ENCODE assay signal across 13 cellular contexts in the genomic region with DNA sequence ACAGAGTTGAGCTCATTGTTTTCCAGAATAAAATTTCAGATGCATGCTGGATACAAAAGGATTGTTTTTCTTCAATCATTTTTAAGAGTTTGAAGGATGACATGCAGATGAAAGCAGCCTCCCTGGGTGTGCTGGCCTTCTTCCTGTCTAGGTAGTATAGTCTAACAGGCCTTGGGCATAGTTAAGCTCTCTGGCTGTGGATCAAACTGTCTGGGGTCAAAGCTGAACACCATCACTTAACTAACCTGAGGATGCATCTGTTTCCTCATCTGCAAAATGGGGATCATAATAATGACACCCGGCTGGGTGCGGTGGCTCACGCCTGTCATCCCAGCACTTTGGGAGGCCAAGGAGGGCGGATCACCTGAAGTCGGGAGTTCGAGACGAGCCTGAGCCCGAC. TPM values are rescaled to one million over a fixed set of nuclear protein-coding genes. Genes with fewer than 3 reads are reported as not detected.
DNase-seq lines count a peak whose midpoint lies in the region; ATAC-seq and TF ChIP-seq lines count a peak whose summit lies in the region.
"Had no signal": no experiment of that assay in that cellular context is flagged by ENCODE, and none has a peak within 500 bp of the region (broad histone marks: within the 10 kb centered on the region; RNA-seq: fewer than 3 reads in every experiment).

No MANE protein-coding gene starts in this region.

- RAD21 ChIA-PET in HCT116 (lab: Charles Lee; ENCODE audit: low non-redundant PET in 1 of 2, low total read pairs in 2 of 2, uncharacterized antibody in 2 of 2, unreplicated experiment in 2 of 2): no interaction called here

- peaks cover 8 to 16% of the 10 kb centered on the region in 2 experiments; a peak in 3 of 4 replicates for H3K4me1 ChIP-seq in HCT116 (ENCODE audit: control insufficient read depth in 1 of 2, insufficient read depth in 2 of 2, low read length in 2 of 2)
- H3K4me1 ChIP-seq in breast epithelium: peaks cover 10 to 15% of the 10 kb centered on the region in 2 donors
- peaks cover 13% of the 10 kb centered on the region for H3K4me1 ChIP-seq in ovary (ENCODE audit: insufficient read depth)
- peaks cover 0 to 22% of the 10 kb centered on the region in 2 donors for H3K4me1 ChIP-seq in ascending aorta

- TF ChIP-seq POLR2A in HCT116 (IDR thresholded peaks at IDR 0.05; ENCODE audit: borderline replicate concordance, extremely low read depth, insufficient read depth, insufficient read length) (no peak), breast epithelium (IDR thresholded peaks at IDR 0.05) (no peak), ovary (IDR thresholded peaks at IDR 0.05) (no peak)

- H3K79me2 ChIP-seq in HCT116 (ENCODE audit: insufficient read depth, low read length): no peaks in the 10 kb centered on the region

- H3K9me2 ChIP-seq in HCT116 (ENCODE audit: insufficient read depth): no peaks in the 10 kb centered on the region

- ATAC-seq in HCT116: no peak
- ATAC-seq: Panc1 had no signal

- TF ChIP-seq RAD21 in HCT116 (IDR thresholded peaks at IDR 0.05; ENCODE audit: low read depth): no peak

- CTCF ChIA-PET in HCT116 (lab: Charles Lee): interaction anchor here (1.1 to 1.9 kb wide), 2 partner anchors 9 kb away, joined by 3 to 11 read pairs; a partner anchor contains a TSS

- H3K4me3 ChIP-seq in HCT116 (replicated peaks in 1 of 2; ENCODE audit: low read depth in 1 of 2, low read length in 2 of 2) (no peak overlapping the region), breast epithelium (no peak overlapping the region), ovary (no peak overlapping the region), ascending aorta (no peak overlapping the region)
- H3K4me3 ChIP-seq: BLaER1 had no signal

- H3K36me3 ChIP-seq in HCT116 (ENCODE audit: control insufficient read depth in 1 of 2, insufficient read depth in 2 of 2, low read length in 2 of 2) (no peaks in the 10 kb centered on the region), breast epithelium (no peaks in the 10 kb centered on the region), ovary (no peaks in the 10 kb centered on the region), ascending aorta (no peaks in the 10 kb centered on the region)
- H3K36me3 ChIP-seq: BLaER1 had no signal

- no peak overlapping the region for H2AFZ ChIP-seq in HCT116 (ENCODE audit: low read depth, low read length, poor library complexity, severe bottlenecking)

- no peak for DNase-seq in HCT116 (ENCODE audit: low read depth, low spot score)
- no peak for DNase-seq in breast epithelium (ENCODE audit: low spot score in 2 of 2)
- DNase-seq in ovary: no peak
- no peak for DNase-seq in ecto neural progenitor cell (ENCODE audit: low spot score)
- DNase-seq in ascending aorta (ENCODE audit: low spot score in 2 of 2): no peak
- DNase-seq in LoVo (ENCODE audit: low spot score): no peak
- DNase-seq: NCI-H2171 had no signal

- TF ChIP-seq CTCF in HCT116 (IDR thresholded peaks at IDR 0.05 in 2 of 3, conservative IDR thresholded peaks at IDR 0.05 in 1 of 3; ENCODE audit: borderline replicate concordance in 1 of 3, insufficient read depth in 1 of 3, low read depth in 2 of 3, low read length in 2 of 3) (no peak), breast epithelium (IDR thresholded peaks at IDR 0.05) (no peak), ovary (IDR thresholded peaks at IDR 0.05) (no peak), ascending aorta (IDR thresholded peaks at IDR 0.05) (no peak)

- no peak overlapping the region for H3K9ac ChIP-seq in HCT116 (ENCODE audit: low read length)
- H3K9ac ChIP-seq: BLaER1 had no signal

- intact Hi-C loops in HCT116 (cut with micrococcal nuclease) (no loop called here), breast epithelium (cut with DNase I; ENCODE audit: low total_unique reads) (no loop called here), ovary (cut with DNase I) (no loop called here), ascending aorta (cut with DNase I) (no loop called here)

- H3K9me3 ChIP-seq in HCT116 (ENCODE audit: control insufficient read depth in 1 of 2, insufficient read depth in 1 of 2, low read depth in 1 of 2, low read length in 2 of 2): no peaks in the 10 kb centered on the region
- no peaks in the 10 kb centered on the region for H3K9me3 ChIP-seq in breast epithelium
- no peaks in the 10 kb centered on the region for H3K9me3 ChIP-seq in ovary
- H3K9me3 ChIP-seq in ascending aorta: no peaks in the 10 kb centered on the region
- H3K9me3 ChIP-seq: BLaER1 had no signal

- 82 to 92% (median 86%) methylated on average over 8 of the region's 8 CpGs for WGBS in ovary, 3 donors

- BruUV-seq in HCT116 (replicated peaks; lab: Mats Ljungman, UMichigan): no TSS peak

- H3K27me3 ChIP-seq in HCT116 (ENCODE audit: insufficient read depth, low read length) (no peaks in the 10 kb centered on the region), breast epithelium (no peaks in the 10 kb centered on the region), ovary (no peaks in the 10 kb centered on the region), ascending aorta (no peaks in the 10 kb centered on the region)
- H3K27me3 ChIP-seq: BLaER1 had no signal

- H3K27ac ChIP-seq in HCT116 (ENCODE audit: low read depth, low read length) (no peak overlapping the region), breast epithelium (peak overlapping the region; percentile 86 to 89), ovary (peak overlapping the region; percentile 18 to 39), ascending aorta (peak overlapping the region in 1 of 2 donors; percentile 53)
- H3K27ac ChIP-seq: BLaER1 had no signal

- no peaks in the 10 kb centered on the region for H4K20me1 ChIP-seq in HCT116 (ENCODE audit: insufficient read depth)
- H4K20me1 ChIP-seq: BLaER1 had no signal

- POLR2A ChIA-PET in HCT116 (lab: Charles Lee): interaction anchor here (0.9 to 2.0 kb wide), 2 partner anchors 9 to 64 kb away, joined by 5 to 12 read pairs; a partner anchor contains a TSS

- TF ChIP-seq EP300 in ovary (IDR thresholded peaks at IDR 0.05): no peak

- H3K4me2 ChIP-seq in HCT116 (ENCODE audit: low read length): peak overlapping the region; percentile 28

TF ChIP-seq in HCT116, 20 proteins besides CTCF, POLR2A, EP300 and RAD21:
- TF ChIP-seq JUND (IDR thresholded peaks at IDR 0.05) (no peak), ELF1 (IDR thresholded peaks at IDR 0.05; ENCODE audit: borderline replicate concordance, low read depth) (no peak), EZH2phosphoT487 (IDR thresholded peaks at IDR 0.05; ENCODE audit: borderline replicate concordance) (no peak), EGR1 (IDR thresholded peaks at IDR 0.05; ENCODE audit: low read depth) (no peak), SIN3A (IDR thresholded peaks at IDR 0.05; ENCODE audit: low read depth) (no peak)
TF ChIP-seq in HCT116: peak in this region for 0.

RNA-seq across cellular contexts. Expression of a gene that starts 6.0 kb away (rescaled TPM):
- not detected for total RNA-seq in HCT116 (2021; ENCODE audit: unreplicated experiment)
- 0.16 and 0.17 TPM in 2 replicates for polyA plus RNA-seq in HCT116 (2012)
- total RNA-seq in breast epithelium: 10 to 100 TPM in 2 of 3 donors, 1 to 10 TPM in 1; 9.4 to 39.0 (median 24.2) TPM
- 10 to 100 TPM in 5 of 7 donors, 1 to 10 TPM in 2; 6.4 to 29.3 (median 10.6) TPM for total RNA-seq in ovary
- 10 to 100 TPM; 11.5 to 25.5 TPM for polyA plus RNA-seq in ovary
- 120 TPM for total RNA-seq in ascending aorta

RNA-seq across cellular contexts. Expression of a gene that starts 9.4 kb away (rescaled TPM):
- total RNA-seq in HCT116 (2021; ENCODE audit: unreplicated experiment) (7.6 TPM), breast epithelium (10 to 100 TPM in 1 of 3 donors, 1 to 10 TPM in 1, not detected in 1; 7.2 to 31.3 TPM), ovary (1 to 10 TPM in 2 of 7 donors, under 1 TPM in 3, not detected in 2; 0.42 to 2.1 (median 0.72) TPM), ascending aorta (not detected)
- polyA plus RNA-seq in HCT116 (2012): 10.1 and 10.9 TPM in 2 replicates
- polyA plus RNA-seq in ovary: not detected
- total RNA-seq: LHCN-M2, sciatic nerve had no signal

RNA-seq across cellular contexts. Expression of a gene that starts 25.0 kb away (rescaled TPM):
- total RNA-seq in HCT116 (2021; ENCODE audit: unreplicated experiment) (13.9 TPM), breast epithelium (10 to 100 TPM in 2 of 3 donors, not detected in 1; 19.3 to 30.1 TPM), ovary (10 to 100 TPM in 1 of 7 donors, 1 to 10 TPM in 4, under 1 TPM in 2; 0.23 to 20.6 (median 1.9) TPM), ascending aorta (not detected)
- polyA plus RNA-seq in HCT116 (2012): 22.3 and 32.5 TPM in 2 replicates
- polyA plus RNA-seq in ovary: 1 to 10 TPM in 1 of 2 donors, under 1 TPM in 1; 0.52 to 1.1 TPM
- total RNA-seq: LHCN-M2 had no signal

RNA-seq across cellular contexts. Expression of a gene that starts 42.9 kb away (rescaled TPM):
- total RNA-seq in HCT116 (2021; ENCODE audit: unreplicated experiment): not detected
- polyA plus RNA-seq in HCT116 (2012): 0.11 and 0.16 TPM in 2 replicates
- total RNA-seq in breast epithelium: not detected
- total RNA-seq in ovary: 1 to 10 TPM in 3 of 7 donors, under 1 TPM in 3, not detected in 1; 0.36 to 2.6 (median 1.4) TPM
- under 1 TPM; 0.35 to 0.63 TPM for polyA plus RNA-seq in ovary
- not detected for total RNA-seq in ascending aorta
- total RNA-seq: astrocyte, LHCN-M2, mucosa of gallbladder had no signal
